In genomic region chr1:109826930-109827349, GRCh38 we compare ENCODE assay signal across 1 cellular context.
TF ChIP-seq lines count a peak whose summit lies in the region.

No MANE protein-coding gene starts in this region.

TF ChIP-seq in K562, 482 proteins besides CTCF, POLR2A, EP300 and RAD21 (continued from another document and continues in another):
- TF ChIP-seq RBBP5 (IDR thresholded peaks at IDR 0.05; ENCODE audit: borderline replicate concordance, insufficient read depth, low read length, poor library complexity, severe bottlenecking) (no peak), FOXA1 (IDR thresholded peaks at IDR 0.05; ENCODE audit: borderline replicate concordance) (no peak), ELF1 (tag; IDR thresholded peaks at IDR 0.05) (no peak), TOE1 (IDR thresholded peaks at IDR 0.05; ENCODE audit: borderline replicate concordance) (peak; percentile 85), TOE1 (CRISPR knock-in tag; IDR thresholded peaks at IDR 0.05; ENCODE audit: borderline replicate concordance, low read depth) (no peak), ATF1 (CRISPR knock-in tag; IDR thresholded peaks at IDR 0.05) (no peak), ATF1 (tag; IDR thresholded peaks at IDR 0.05) (peak; percentile 29; the same call in 1 of the 2 replicates), YBX1 (IDR thresholded peaks at IDR 0.05) (no peak), ZNF217 (CRISPR knock-in tag; IDR thresholded peaks at IDR 0.05) (no peak), BCL6 (CRISPR knock-in tag; IDR thresholded peaks at IDR 0.05) (peak; percentile 72), NCOA2 (IDR thresholded peaks at IDR 0.05; ENCODE audit: partially characterized antibody in 2 of 2) (no peak), XRCC3 (IDR thresholded peaks at IDR 0.05) (no peak), NR2F6 (CRISPR knock-in tag; IDR thresholded peaks at IDR 0.05) (0 out of 2 replicates have a peak, but pooled peaks have one; percentile 18), MXD1 (CRISPR knock-in tag; IDR thresholded peaks at IDR 0.05; ENCODE audit: borderline replicate concordance, poor library complexity, severe bottlenecking) (peak; percentile 68), HMG20B (CRISPR knock-in tag; IDR thresholded peaks at IDR 0.05) (no peak), EHMT2 (IDR thresholded peaks at IDR 0.05) (peak; percentile 85), CHAMP1 (IDR thresholded peaks at IDR 0.05) (peak; percentile 56; the same call in 1 of the 2 replicates), PRPF4 (IDR thresholded peaks at IDR 0.05; ENCODE audit: insufficient read depth, low read depth, low read length, poor library complexity, severe bottlenecking) (no peak), MTF1 (CRISPR knock-in tag; IDR thresholded peaks at IDR 0.05; ENCODE audit: borderline replicate concordance) (no peak), ETS1 (conservative IDR thresholded peaks at IDR 0.05; ENCODE audit: control insufficient read depth, low read depth, low read length) (no peak), ELF2 (CRISPR knock-in tag; IDR thresholded peaks at IDR 0.05) (peak; percentile 66; the same call in 1 of the 2 replicates), SMARCE1 (IDR thresholded peaks at IDR 0.05) (no peak), SMAD4 (CRISPR knock-in tag; conservative IDR thresholded peaks at IDR 0.05) (peak; percentile 95), HNRNPH1 (optimal IDR thresholded peaks at IDR 0.05; ENCODE audit: low read depth, low read length) (no peak), TCF7 (IDR thresholded peaks at IDR 0.05; ENCODE audit: borderline replicate concordance) (no peak), SOX6 (IDR thresholded peaks at IDR 0.05) (no peak), TRIM25 (IDR thresholded peaks at IDR 0.05; ENCODE audit: borderline replicate concordance) (no peak), ETS2 (tag; IDR thresholded peaks at IDR 0.05; ENCODE audit: borderline replicate concordance, poor library complexity, severe bottlenecking) (peak; percentile 41), MAZ (CRISPR knock-in tag; conservative IDR thresholded peaks at IDR 0.05 in 1 of 2, IDR thresholded peaks at IDR 0.05 in 1 of 2) (peak in 1 of 2 experiments; percentile 68; a peak in 2 of 4 replicates), MYNN (IDR thresholded peaks at IDR 0.05) (no peak), MYNN (CRISPR knock-in tag; IDR thresholded peaks at IDR 0.05) (no peak), ZNF785 (CRISPR knock-in tag; IDR thresholded peaks at IDR 0.05) (no peak), MYC (IDR thresholded peaks at IDR 0.05; ENCODE audit: low read depth, low read length) (peak; percentile 91), MYC (CRISPR knock-in tag; IDR thresholded peaks at IDR 0.05; ENCODE audit: borderline replicate concordance, low read depth) (peak; percentile 88), GABPA (tag; conservative IDR thresholded peaks at IDR 0.05; ENCODE audit: low read depth) (peak; percentile 38; the same call in 1 of the 2 replicates), ZNF318 (IDR thresholded peaks at IDR 0.05; ENCODE audit: borderline replicate concordance in 1 of 2, low read depth in 1 of 2) (peak in 1 of 2 experiments; percentile 61; a peak in 1 of 4 replicates), ZNF175 (CRISPR knock-in tag; IDR thresholded peaks at IDR 0.05; ENCODE audit: low read depth) (peak; percentile 96), E2F4 (CRISPR knock-in tag; IDR thresholded peaks at IDR 0.05; ENCODE audit: low read depth) (no peak), DNMT1 (IDR thresholded peaks at IDR 0.05) (no peak), TFAM (CRISPR knock-in tag; conservative IDR thresholded peaks at IDR 0.05) (no peak)
- TF ChIP-seq, protein P1, sequence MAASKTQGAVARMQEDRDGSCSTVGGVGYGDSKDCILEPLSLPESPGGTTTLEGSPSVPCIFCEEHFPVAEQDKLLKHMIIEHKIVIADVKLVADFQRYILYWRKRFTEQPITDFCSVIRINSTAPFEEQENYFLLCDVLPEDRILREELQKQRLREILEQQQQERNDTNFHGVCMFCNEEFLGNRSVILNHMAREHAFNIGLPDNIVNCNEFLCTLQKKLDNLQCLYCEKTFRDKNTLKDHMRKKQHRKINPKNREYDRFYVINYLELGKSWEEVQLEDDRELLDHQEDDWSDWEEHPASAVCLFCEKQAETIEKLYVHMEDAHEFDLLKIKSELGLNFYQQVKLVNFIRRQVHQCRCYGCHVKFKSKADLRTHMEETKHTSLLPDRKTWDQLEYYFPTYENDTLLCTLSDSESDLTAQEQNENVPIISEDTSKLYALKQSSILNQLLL (CRISPR knock-in tag; IDR thresholded peaks at IDR 0.05; ENCODE audit: borderline replicate concordance), result no peak
- TF ChIP-seq, protein P2, sequence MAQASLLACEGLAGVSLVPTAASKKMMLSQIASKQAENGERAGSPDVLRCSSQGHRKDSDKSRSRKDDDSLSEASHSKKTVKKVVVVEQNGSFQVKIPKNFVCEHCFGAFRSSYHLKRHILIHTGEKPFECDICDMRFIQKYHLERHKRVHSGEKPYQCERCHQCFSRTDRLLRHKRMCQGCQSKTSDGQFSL (CRISPR knock-in tag; IDR thresholded peaks at IDR 0.05), result no peak
- TF ChIP-seq, protein P2 (tag; IDR thresholded peaks at IDR 0.05), result no peak; a peak in 2 of 4 replicates
